ENCODE assay signal across 22 cellular contexts in genomic region chr4:166386491-166387367, GRCh38.
DNase-seq lines count a peak whose midpoint lies in the region; ATAC-seq and TF ChIP-seq lines count a peak whose summit lies in the region.
"Had no signal": no experiment of that assay in that cellular context is flagged by ENCODE, and none has a peak within 500 bp of the region (broad histone marks: within the 10 kb centered on the region; RNA-seq: fewer than 3 reads in every experiment).

No MANE protein-coding gene starts in this region.

- no peak overlapping the region for H3K27ac ChIP-seq in gastroesophageal sphincter
- H3K27ac ChIP-seq: body of pancreas, epithelial cell of prostate, neural progenitor cell, psoas muscle, suprapubic skin had no signal

- H3K9me3 Mint-ChIP-seq in HFFc6 = no peaks in the 10 kb centered on the region; the same call in 1 of the 2 replicates
- H3K9me3 Mint-ChIP-seq: activated CD4-positive, alpha-beta memory T cell treated with anti-CD3 and anti-CD28 coated beads, Interleukin-2, amount 10 ng/mL, durations not matched to agents 7 days and 5 days; neural progenitor cell; WTC11 had no signal

- TF ChIP-seq EP300 in gastroesophageal sphincter (IDR thresholded peaks at IDR 0.05) = no peak

- ATAC-seq in GM18511 (IDR thresholded peaks at IDR 0.05; ENCODE audit: unreplicated experiment) (peak; percentile 42), gastroesophageal sphincter (no peak)
- ATAC-seq: activated naive CD4-positive, alpha-beta T cell treated with anti-CD3 and anti-CD28 coated beads, Interleukin-2, amount 50 U/mL, for 72 hours; body of pancreas; left lobe of liver; psoas muscle; WTC11 had no signal

- WGBS in gastroesophageal sphincter (ENCODE audit: low coverage in 1 of 2), 2 donors = 72 to 74% methylated on average over 6 of the region's 6 CpGs

- no peaks in the 10 kb centered on the region for H3K4me1 Mint-ChIP-seq in HFFc6 (ENCODE audit: low read depth)
- H3K4me1 Mint-ChIP-seq: activated CD4-positive, alpha-beta memory T cell treated with anti-CD3 and anti-CD28 coated beads, Interleukin-2, amount 10 ng/mL, durations not matched to agents 7 days and 5 days; neural progenitor cell had no signal

- no peaks in the 10 kb centered on the region for H3K9me3 ChIP-seq in gastroesophageal sphincter
- H3K9me3 ChIP-seq: BE2C, body of pancreas, psoas muscle, suprapubic skin had no signal

- no peak overlapping the region for H3K27ac Mint-ChIP-seq in HFFc6
- H3K27ac Mint-ChIP-seq: activated CD4-positive, alpha-beta memory T cell treated with anti-CD3 and anti-CD28 coated beads, Interleukin-2, amount 10 ng/mL, durations not matched to agents 7 days and 5 days; activated naive CD4-positive, alpha-beta T cell treated with anti-CD3 and anti-CD28 coated beads, Interleukin-2, amount 50 U/mL, for 72 hours; activated T-cell treated with anti-CD3 and anti-CD28 coated beads, Interleukin-2, amount 50 U/mL, for 24 hours; dendritic cell treated with granulocyte-macrophage colony-stimulating factor and Interleukin-4, amounts not matched to agents 40 ng/mL and 50 ng/mL, for 4 days; neural progenitor cell; WTC11 had no signal

- no peak overlapping the region for H3K4me3 Mint-ChIP-seq in HFFc6
- H3K4me3 Mint-ChIP-seq: activated CD4-positive, alpha-beta memory T cell treated with anti-CD3 and anti-CD28 coated beads, Interleukin-2, amount 10 ng/mL, durations not matched to agents 7 days and 5 days; activated T-cell treated with anti-CD3 and anti-CD28 coated beads, Interleukin-2, amount 50 U/mL, for 24 hours; dendritic cell treated with granulocyte-macrophage colony-stimulating factor and Interleukin-4, amounts not matched to agents 40 ng/mL and 50 ng/mL, for 4 days; neural progenitor cell; WTC11 had no signal

- H3K27me3 Mint-ChIP-seq in HFFc6 (ENCODE audit: insufficient read depth) = no peaks in the 10 kb centered on the region
- H3K27me3 Mint-ChIP-seq: activated CD4-positive, alpha-beta memory T cell treated with anti-CD3 and anti-CD28 coated beads, Interleukin-2, amount 10 ng/mL, durations not matched to agents 7 days and 5 days; activated T-cell treated with anti-CD3 and anti-CD28 coated beads, Interleukin-2, amount 50 U/mL, for 24 hours; dendritic cell treated with granulocyte-macrophage colony-stimulating factor and Interleukin-4, amounts not matched to agents 40 ng/mL and 50 ng/mL, for 4 days had no signal

- no peaks in the 10 kb centered on the region for H3K36me3 ChIP-seq in gastroesophageal sphincter
- H3K36me3 ChIP-seq: BE2C, neural progenitor cell, suprapubic skin had no signal

- H3K4me1 ChIP-seq in gastroesophageal sphincter = no peaks in the 10 kb centered on the region
- H3K4me1 ChIP-seq: BE2C, body of pancreas, neural progenitor cell, psoas muscle, suprapubic skin had no signal

- DNase-seq in HFFc6 (peak; percentile 6), RPMI7951 (ENCODE audit: low read depth) (peak; percentile 45), fibroblast of villous mesenchyme (ENCODE audit: low read depth) (peak; percentile 1), NCI-H82 (lab: John Stamatoyannopoulos, UW) (no peak), SW480 (ENCODE audit: low spot score) (no peak)
- DNase-seq: activated CD4-positive, alpha-beta memory T cell treated with anti-CD3 and anti-CD28 coated beads, Interleukin-2, amount 10 ng/mL, durations not matched to agents 7 days and 5 days; activated T-cell treated with anti-CD3 and anti-CD28 coated beads, Interleukin-2, amount 50 U/mL, for 24 hours; BE2C; body of pancreas; HCEC 1CT; psoas muscle; small intestine; stimulated activated CD8-positive, alpha-beta memory T cell treated with anti-CD3 and anti-CD28 coated beads, Interleukin-4, amount 100 ng/mL, for 48 hours had no signal

- H3K27me3 ChIP-seq in gastroesophageal sphincter = no peaks in the 10 kb centered on the region
- H3K27me3 ChIP-seq: BE2C, body of pancreas, neural progenitor cell, suprapubic skin had no signal

- H3K4me3 ChIP-seq in fibroblast of villous mesenchyme (ENCODE audit: low read depth, low read length) = no peak overlapping the region
- H3K4me3 ChIP-seq in gastroesophageal sphincter = no peak overlapping the region
- H3K4me3 ChIP-seq: body of pancreas, neural progenitor cell, psoas muscle, suprapubic skin had no signal

- TF ChIP-seq POLR2A in gastroesophageal sphincter (IDR thresholded peaks at IDR 0.05) = no peak

- no peak for TF ChIP-seq CTCF in HFFc6 (IDR thresholded peaks at IDR 0.05)
- no peak for TF ChIP-seq CTCF in fibroblast of villous mesenchyme (IDR thresholded peaks at IDR 0.05; ENCODE audit: insufficient read depth, low read depth, low read length)
- TF ChIP-seq CTCF in gastroesophageal sphincter (IDR thresholded peaks at IDR 0.05) = no peak

- no peaks in the 10 kb centered on the region for H3K36me3 Mint-ChIP-seq in HFFc6 (ENCODE audit: low read depth)
- H3K36me3 Mint-ChIP-seq: activated naive CD4-positive, alpha-beta T cell treated with anti-CD3 and anti-CD28 coated beads, Interleukin-2, amount 50 U/mL, for 72 hours; neural progenitor cell; WTC11 had no signal

Comparison
In these comparisons a context has a peak if more than half of its experiments do, and no peak if none do; other contexts are left out.
1. DNase-seq: peak in HFFc6 (single experiment), RPMI7951 (single experiment) and fibroblast of villous mesenchyme (single experiment); none in NCI-H82 (single experiment) and SW480 (single experiment).